11 cellular contexts compared by ENCODE assay signal in genomic region chr6:40997256-40997957, GRCh38. TPM values are rescaled to one million over a fixed set of nuclear protein-coding genes. Genes with fewer than 3 reads are reported as not detected.
DNase-seq lines count a peak whose midpoint lies in the region; ATAC-seq, FAIRE-seq and TF ChIP-seq lines count a peak whose summit lies in the region.
"Had no signal": no experiment of that assay in that cellular context is flagged by ENCODE, and none has a peak within 500 bp of the region (broad histone marks: within the 10 kb centered on the region; RNA-seq: fewer than 3 reads in every experiment).

No MANE protein-coding gene starts in this region.

- intact Hi-C loops in Right ventricle myocardium superior (cut with DNase I): no loop called here

- DNase-seq in EL (peak; percentile 66), RCC 7860 (ENCODE audit: low spot score) (peak; percentile 94), Right ventricle myocardium superior (no peak), NCI-H2171 (lab: John Stamatoyannopoulos, UW) (no peak), NCI-H1048 (lab: John Stamatoyannopoulos, UW) (no peak), T-helper 1 cell (no peak)
- no peak for DNase-seq in activated CD4-positive, CD25-positive, alpha-beta regulatory T cell treated with anti-CD3 and anti-CD28 coated beads, Interleukin-2, amount 50 U/mL, for 72 hours
- DNase-seq: erythroblast; stimulated activated naive CD4-positive, alpha-beta T cell had no signal

- FAIRE-seq in RCC 7860 (lab: Jason Lieb, UNC): peak; percentile 87

- H3K27ac ChIP-seq in parathyroid adenoma: no peak overlapping the region
- H3K27ac ChIP-seq: SJCRH30 had no signal

- H3K9ac ChIP-seq in parathyroid adenoma: no peak overlapping the region

- no peaks in the 10 kb centered on the region for H3K9me3 ChIP-seq in parathyroid adenoma (ENCODE audit: control insufficient read depth, low read length)
- H3K9me3 ChIP-seq: SJCRH30 had no signal

- H2AFZ ChIP-seq in parathyroid adenoma: peak overlapping the region; percentile 36

- no peak overlapping the region for H3K4me2 ChIP-seq in parathyroid adenoma (ENCODE audit: low read length)

- ATAC-seq in Right ventricle myocardium superior (ENCODE audit: poor library complexity): peak; percentile 45

- no peak for TF ChIP-seq CTCF in parathyroid adenoma (IDR thresholded peaks at IDR 0.05)

- no peak overlapping the region for H3K4me3 ChIP-seq in parathyroid adenoma (ENCODE audit: low read depth, low read length)
- H3K4me3 ChIP-seq: SJCRH30 had no signal

- H3K27me3 ChIP-seq in parathyroid adenoma (ENCODE audit: control insufficient read depth, insufficient read depth, low read length): no peaks in the 10 kb centered on the region
- H3K27me3 ChIP-seq: SJCRH30 had no signal

- H3K4me1 ChIP-seq in parathyroid adenoma: no peaks in the 10 kb centered on the region

- H3K36me3 ChIP-seq in parathyroid adenoma (ENCODE audit: control insufficient read depth, insufficient read depth, low read length): no peaks in the 10 kb centered on the region
- H3K36me3 ChIP-seq: SJCRH30 had no signal

- no peaks in the 10 kb centered on the region for H3K79me2 ChIP-seq in parathyroid adenoma

RNA-seq across cellular contexts. Expression of gene UNC5CL, which starts 41.6 kb away (rescaled TPM):
- total RNA-seq in Right ventricle myocardium superior: 0.40 TPM

RNA-seq across cellular contexts. Expression of gene TSPO2, which starts 44.9 kb away (rescaled TPM):
- total RNA-seq in Right ventricle myocardium superior: not detected
- total RNA-seq: SJCRH30 had no signal

RNA-seq across cellular contexts. Expression of gene APOBEC2, which starts 55.6 kb away (rescaled TPM):
- 211 TPM for total RNA-seq in Right ventricle myocardium superior

Comparison
In these comparisons a context has a peak if more than half of its experiments do, and no peak if none do; other contexts are left out.
1. DNase-seq: peak in EL (single experiment) and RCC 7860 (single experiment); none in Right ventricle myocardium superior (single experiment), NCI-H2171 (single experiment), NCI-H1048 (single experiment), T-helper 1 cell (0 of 5) and activated CD4-positive, CD25-positive, alpha-beta regulatory T cell treated with anti-CD3 and anti-CD28 coated beads, Interleukin-2, amount 50 U/mL, for 72 hours (single experiment).